ENCODE assay signal across 25 cellular contexts in the genomic region with DNA sequence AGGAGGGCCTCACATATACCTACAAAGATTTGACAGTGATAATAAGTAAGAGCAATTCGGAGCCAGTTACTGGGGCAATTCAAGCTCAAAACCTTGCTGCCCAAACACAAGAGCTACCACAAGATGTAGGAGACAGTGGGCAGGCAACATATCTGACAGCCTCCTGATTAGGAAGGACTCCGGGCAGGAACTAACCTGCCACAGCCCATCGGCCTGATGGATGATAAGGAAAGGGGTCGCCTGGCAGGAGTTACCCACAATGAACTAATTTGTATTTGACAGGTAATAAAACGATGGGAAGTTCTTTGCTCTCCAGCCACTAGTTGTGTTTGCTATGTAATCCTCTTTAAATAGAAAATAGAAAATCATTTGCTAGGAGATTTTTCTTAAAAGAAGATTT.
A peak's percentile ranks its signal among the peaks of the same experiment; 100 is the strongest.
DNase-seq lines count a peak whose midpoint lies in the region; ATAC-seq, FAIRE-seq and TF ChIP-seq lines count a peak whose summit lies in the region.
"Had no signal": no experiment of that assay in that cellular context is flagged by ENCODE, and none has a peak within 500 bp of the region (broad histone marks: within the 10 kb centered on the region; RNA-seq: fewer than 3 reads in every experiment).

No MANE protein-coding gene starts in this region.

- H3K4ac ChIP-seq in H1 (replicated peaks; ENCODE audit: insufficient read length, low read depth, low read length), result no peak overlapping the region

- H4K91ac ChIP-seq in H1 (replicated peaks; ENCODE audit: insufficient read length, low read length), result peak overlapping the region; percentile 51

- CTCF ChIA-PET in H1 (lab: Charles Lee; ENCODE audit: partially characterized antibody) (interaction anchor here (0.9 to 1.7 kb wide), 7 partner anchors 8 to 130 kb away, joined by 3 to 7 read pairs (median 4); no protein-coding TSS in a partner anchor), mammary epithelial cell (lab: Charles Lee; ENCODE audit: low non-redundant PET) (no interaction called here)

- no peak for FAIRE-seq in H1 (lab: Jason Lieb, UNC)

- H4K8ac ChIP-seq in H1 (ENCODE audit: extremely low read depth, insufficient read depth, low read length), result no peak overlapping the region

- no peak overlapping the region for H2BK15ac ChIP-seq in H1 (ENCODE audit: low read length)

- peak overlapping the region; percentile 92 for H4K5ac ChIP-seq in H1 (ENCODE audit: insufficient read length, low read depth, low read length)

- H2AK5ac ChIP-seq in H1 (ENCODE audit: low read depth, low read length), result no peak overlapping the region

- H3K36me3 Mint-ChIP-seq in neural crest cell (ENCODE audit: low read depth), result peaks cover 2% of the 10 kb centered on the region

- H3K9ac ChIP-seq in SK-N-MC (ENCODE audit: insufficient read length), result no peak overlapping the region
- peak overlapping the region in 1 of 4 experiments; percentile 24; a peak in 1 of 7 replicates for H3K9ac ChIP-seq in H1 (replicated peaks in 1 of 4; ENCODE audit: extremely low read depth in 1 of 4, low read depth in 3 of 4, low read length in 3 of 4)
- no peak overlapping the region for H3K9ac ChIP-seq in mammary epithelial cell (ENCODE audit: insufficient read depth, low read length)
- H3K9ac ChIP-seq: BLaER1 treated with 17β-estradiol and CSF1 and Interleukin-3, amounts not matched to agents 10 nM and 100 nM; GM23248; KMS-11 had no signal

- peaks cover 3% of the 10 kb centered on the region for H3K9me3 Mint-ChIP-seq in neural crest cell

- H3K4me3 ChIP-seq in H7 (ENCODE audit: insufficient read depth, low read depth, low read length) (no peak overlapping the region), SK-N-MC (no peak overlapping the region), H1 (ENCODE audit: extremely low read depth in 1 of 4, insufficient read depth in 2 of 4, low read depth in 3 of 4, low read length in 4 of 4) (no peak overlapping the region), mammary epithelial cell (replicated peaks in 1 of 3; ENCODE audit: insufficient read depth in 1 of 3, low read depth in 2 of 3, low read length in 3 of 3) (no peak overlapping the region)
- H3K4me3 ChIP-seq: BLaER1 treated with 17β-estradiol and CSF1 and Interleukin-3, amounts not matched to agents 10 nM and 100 nM; GM23248 had no signal

- no peaks in the 10 kb centered on the region for H3K23me2 ChIP-seq in H1 (ENCODE audit: low read depth, low read length)

- DNase-seq in H7, result peak; percentile 2
- DNase-seq in SK-N-MC (ENCODE audit: low read depth, low spot score), result no peak
- DNase-seq in H1 (ENCODE audit: low read depth in 1 of 2, low spot score in 2 of 2), result peak in 1 of 2 experiments; percentile 46
- no peak for DNase-seq in neural crest cell (ENCODE audit: low read depth, low spot score)
- DNase-seq in mammary epithelial cell, result no peak
- DNase-seq in left cardiac atrium, result no peak
- no peak for DNase-seq in HCEC 1CT
- no peak for DNase-seq in posterior cingulate gyrus
- DNase-seq: ACHN; CD4-positive, alpha-beta memory T cell; DND-41; GM23248; IMR-90; NCI-H1092 treated with DMSO at 0.1 percent for 48 hours; NCI-H1436 treated with DMSO at 0.1 percent for 48 hours; NCI-H1930; NCI-H226; NCI-H510A treated with DMSO at 0.1 percent for 48 hours; NCI-H748 treated with DMSO at 0.1 percent for 48 hours; SHP77 treated with DMSO at 0.1 percent for 48 hours had no signal

- no peak overlapping the region for H3K23ac ChIP-seq in H1 (ENCODE audit: insufficient read length)

- peak overlapping the region; percentile 36; the same call in 1 of the 2 replicates for H2BK20ac ChIP-seq in H1 (ENCODE audit: low read length)

- peak overlapping the region; percentile 76; the same call in 1 of the 2 replicates for H3K27ac ChIP-seq in SK-N-MC
- no peak overlapping the region for H3K27ac ChIP-seq in H1 (ENCODE audit: low read depth, low read length)
- no peak overlapping the region for H3K27ac ChIP-seq in mammary epithelial cell (ENCODE audit: insufficient read depth, low read depth, low read length)
- H3K27ac ChIP-seq: BLaER1 treated with 17β-estradiol and CSF1 and Interleukin-3, amounts not matched to agents 10 nM and 100 nM; GM23248; HL-60; KMS-11; RWPE1 had no signal

- H3K9me3 ChIP-seq in SK-N-MC (ENCODE audit: low read depth, low read length) (peaks cover 2% of the 10 kb centered on the region), H1 (ENCODE audit: insufficient read depth in 2 of 2, low read depth in 1 of 2, low read length in 1 of 2) (no peaks in the 10 kb centered on the region; a peak in 1 of 4 replicates), mammary epithelial cell (replicated peaks; ENCODE audit: insufficient read depth, low read length) (no peaks in the 10 kb centered on the region)

- no peaks in the 10 kb centered on the region for H3K79me2 ChIP-seq in H1 (ENCODE audit: control insufficient read depth in 1 of 2, insufficient read depth in 2 of 2, low read length in 2 of 2)
- H3K79me2 ChIP-seq in mammary epithelial cell (ENCODE audit: insufficient read depth, low read length), result no peaks in the 10 kb centered on the region

- H3K27ac Mint-ChIP-seq in neural crest cell (ENCODE audit: unreplicated experiment), result no peak overlapping the region

- dilution Hi-C loops in mammary epithelial cell (cut with HindIII; ENCODE audit: low sequenced_read_pairs), result no loop called here

- in situ Hi-C loops in mammary epithelial cell (cut with MboI; ENCODE audit: low sequenced_read_pairs in 2 of 2), result loop anchor here in 1 of 2 donors (25.0 kb wide), 1 partner anchor 192 kb away; no protein-coding TSS in a partner anchor

- peak overlapping the region; percentile 89 for H2BK120ac ChIP-seq in H1 (replicated peaks; ENCODE audit: low read depth, low read length)

- H2AFZ ChIP-seq in H1 (ENCODE audit: low read length) (peak overlapping the region; percentile 90; the same call in 1 of the 2 replicates), mammary epithelial cell (ENCODE audit: low read depth, low read length) (no peak overlapping the region)
- H2AFZ ChIP-seq: GM23248 had no signal

- H3K36me3 ChIP-seq in H7 (replicated peaks; ENCODE audit: control insufficient read depth, insufficient read depth, low read length) (no peaks in the 10 kb centered on the region), SK-N-MC (ENCODE audit: insufficient read depth, low read length) (0 out of 2 replicates have a peak, but pooled peaks cover 3% of the 10 kb centered on the region), H1 (ENCODE audit: control insufficient read depth in 2 of 4, insufficient read depth in 4 of 4, low read length in 3 of 4) (no peaks in the 10 kb centered on the region), mammary epithelial cell (ENCODE audit: insufficient read depth, low read length) (no peaks in the 10 kb centered on the region)

- no peaks in the 10 kb centered on the region for H4K20me1 ChIP-seq in H1 (replicated peaks in 1 of 2; ENCODE audit: control insufficient read depth in 1 of 2, insufficient read depth in 2 of 2, low read length in 2 of 2)
- no peaks in the 10 kb centered on the region for H4K20me1 ChIP-seq in mammary epithelial cell (ENCODE audit: insufficient read depth, low read length)
- H4K20me1 ChIP-seq: BLaER1 treated with 17β-estradiol and CSF1 and Interleukin-3, amounts not matched to agents 10 nM and 100 nM had no signal

- H3K14ac ChIP-seq in H1 (ENCODE audit: insufficient read length), result no peak overlapping the region

- peaks cover 0 to 16% (median 7%) of the 10 kb centered on the region in 4 experiments; a peak in 5 of 7 replicates for H3K4me1 ChIP-seq in H1 (replicated peaks in 1 of 4; ENCODE audit: control insufficient read depth in 3 of 4, insufficient read depth in 4 of 4, low read length in 3 of 4)
- no peaks in the 10 kb centered on the region for H3K4me1 ChIP-seq in mammary epithelial cell (ENCODE audit: insufficient read depth, low read length)
- H3K4me1 ChIP-seq: BLaER1 treated with 17β-estradiol and CSF1 and Interleukin-3, amounts not matched to agents 10 nM and 100 nM had no signal

- H3K4me1 Mint-ChIP-seq in neural crest cell, result peaks cover 20% of the 10 kb centered on the region

- intact Hi-C loops in mammary epithelial cell (cut with micrococcal nuclease), result no loop called here
- intact Hi-C loops in left cardiac atrium (cut with DNase I), result no loop called here
- intact Hi-C loops in posterior cingulate gyrus (cut with DNase I), result no loop called here

- H3K4me2 ChIP-seq in H1 (ENCODE audit: insufficient read depth in 1 of 2, low read depth in 2 of 2, low read length in 2 of 2), result peak overlapping the region in 1 of 2 experiments; percentile 9; a peak in 1 of 4 replicates
- H3K4me2 ChIP-seq in mammary epithelial cell (ENCODE audit: insufficient read depth, low read depth, low read length), result no peak overlapping the region
- H3K4me2 ChIP-seq: BLaER1 treated with 17β-estradiol and CSF1 and Interleukin-3, amounts not matched to agents 10 nM and 100 nM; KMS-11 had no signal

- ATAC-seq in left cardiac atrium, result no peak
- ATAC-seq: SK-N-SH treated with all-trans-retinoic acid at 6 μM for 48 hours had no signal

- no TSS peak for BruUV-seq in mammary epithelial cell (replicated peaks; lab: Mats Ljungman, UMichigan)

- TF ChIP-seq POLR2A in H1 (IDR thresholded peaks at IDR 0.05; ENCODE audit: control extremely low read depth in 1 of 2, low read depth in 2 of 2, low read length in 2 of 2), result no peak

- H3K18ac ChIP-seq in H1 (ENCODE audit: extremely low read depth, low read length), result peak overlapping the region; percentile 90; the same call in 1 of the 2 replicates

- no peak for TF ChIP-seq EP300 in H1 (IDR thresholded peaks at IDR 0.05; ENCODE audit: borderline replicate concordance in 1 of 2, low read depth in 2 of 2, low read length in 2 of 2)

- TF ChIP-seq CTCF in H1 (IDR thresholded peaks at IDR 0.05; ENCODE audit: control extremely low read depth in 1 of 3, insufficient read depth in 1 of 3, low read depth in 1 of 3, low read length in 3 of 3), result no peak
- TF ChIP-seq CTCF in neural crest cell (conservative IDR thresholded peaks at IDR 0.05), result no peak
- no peak for TF ChIP-seq CTCF in mammary epithelial cell (conservative IDR thresholded peaks at IDR 0.05 in 1 of 2, IDR thresholded peaks at IDR 0.05 in 1 of 2; ENCODE audit: extremely low read depth in 1 of 2, insufficient read depth in 1 of 2, low read depth in 1 of 2, low read length in 2 of 2)

- no peaks in the 10 kb centered on the region for H3K79me1 ChIP-seq in H1 (ENCODE audit: low read depth, low read length)

- H3K4me3 Mint-ChIP-seq in neural crest cell, result peak overlapping the region; percentile 29

- H3K56ac ChIP-seq in H1 (replicated peaks; ENCODE audit: insufficient read length, low read depth, low read length), result peak overlapping the region; percentile 9

- H2BK5ac ChIP-seq in H1 (ENCODE audit: low read depth, low read length), result no peak overlapping the region; the same call in 1 of the 2 replicates

- WGBS in H1 (ENCODE audit: extremely low coverage in 1 of 2, insufficient coverage in 1 of 2, insufficient read length in 1 of 2, insufficient replicate concordance in 2 of 2, low coverage in 1 of 2, low lambda C conversion rate in 2 of 2, missing lambda C conversion rate in 1 of 2), 2 experiments, result 65% methylated on average over 5 of the region's 5 CpGs; no CpG with 5 or more reads in 1 of the 2 experiments
- WGBS in mammary epithelial cell (ENCODE audit: low coverage, missing lambda C conversion rate), result 32% methylated on average over 5 of the region's 5 CpGs

- TF ChIP-seq RAD21 in H1 (IDR thresholded peaks at IDR 0.05 in 1 of 2, conservative IDR thresholded peaks at IDR 0.05 in 1 of 2; ENCODE audit: low read depth in 2 of 2, low read length in 2 of 2), result no peak

- POLR2A ChIA-PET in H1 (lab: Charles Lee; ENCODE audit: partially characterized antibody), result interaction anchor here (1.6 kb wide), 1 partner anchor 12 kb away, joined by 5 read pairs; no protein-coding TSS in a partner anchor

- H3K27me3 Mint-ChIP-seq in neural crest cell (ENCODE audit: low read depth), result no peaks in the 10 kb centered on the region
- H3K27me3 Mint-ChIP-seq: CD4-positive, alpha-beta memory T cell had no signal

- H3K27me3 ChIP-seq in H7 (ENCODE audit: control insufficient read depth, insufficient read depth, low read length) (no peaks in the 10 kb centered on the region), H1 (replicated peaks in 1 of 4; ENCODE audit: control insufficient read depth in 3 of 4, extremely low read depth in 1 of 4, insufficient read depth in 3 of 4, low read length in 3 of 4) (no peaks in the 10 kb centered on the region), mammary epithelial cell (ENCODE audit: insufficient read depth, low read length) (no peaks in the 10 kb centered on the region)
- H3K27me3 ChIP-seq: BLaER1 treated with 17β-estradiol and CSF1 and Interleukin-3, amounts not matched to agents 10 nM and 100 nM had no signal

- H2BK12ac ChIP-seq in H1 (ENCODE audit: low read depth, low read length), result peak overlapping the region; percentile 82
